30 cellular contexts compared by ENCODE assay signal in genomic region chr5:159602434-159602833, GRCh38.
"Had no signal": no experiment of that assay in that cellular context is flagged by ENCODE, and none has a peak within 500 bp of the region (broad histone marks: within the 10 kb centered on the region; RNA-seq: fewer than 3 reads in every experiment).

No MANE protein-coding gene starts in this region.

- ATAC-seq: activated CD8-positive, alpha-beta T cell treated with anti-CD3 and anti-CD28 coated beads, Interleukin-2, amount 10 ng/mL, durations not matched to agents 7 days and 5 days; PC-3 had no signal

- H3K27me3 ChIP-seq: Peyer's patch, SJSA1 had no signal

- H3K4me1 Mint-ChIP-seq: brain had no signal

- H3K4me2 ChIP-seq: SK-N-SH had no signal

- DNase-seq: activated CD4-positive, alpha-beta T cell treated with anti-CD3 and anti-CD28 coated beads, Interleukin-2, amount 10 ng/mL, durations not matched to agents 7 days and 5 days; activated CD4-positive, alpha-beta T cell treated with anti-CD3 and anti-CD28 coated beads, Interleukin-2, amount 50 U/mL, for 48 hours; activated CD8-positive, alpha-beta T cell treated with anti-CD3 and anti-CD28 coated beads, Interleukin-2, amount 10 ng/mL, durations not matched to agents 7 days and 5 days; activated effector memory CD4-positive, alpha-beta T cell treated with anti-CD3 and anti-CD28 coated beads, Interleukin-2, amount 50 U/mL, for 16 hours; activated naive CD4-positive, alpha-beta T cell; activated naive CD4-positive, alpha-beta T cell treated with anti-CD3 and anti-CD28 coated beads, Interleukin-2, amount 50 U/mL, for 16 hours; activated naive CD8-positive, alpha-beta T cell treated with anti-CD3 and anti-CD28 coated beads for 36 hours; activated T-cell treated with anti-CD3 and anti-CD28 coated beads for 4 hours; activated T-cell treated with anti-CD3 and anti-CD28 coated beads, Interleukin-2, amount 50 U/mL, for 48 hours; amniotic stem cell; aorta; central memory CD4-positive, alpha-beta T cell; NCI-H1105; NCI-H1417 treated with DMSO at 0.1 percent for 48 hours; NCI-H187 treated with DMSO at 0.1 percent for 48 hours; NCI-H2081; NCI-H2171 treated with DMSO at 0.1 percent for 48 hours; NCI-H226; NCI-H524 treated with DMSO at 0.1 percent for 48 hours; NK-92 treated with Interleukin-12 subunit alpha and Interleukin-12 subunit beta, amount 100 ng/mL, for 24 hours; PC-3; Peyer's patch; RPMI8226; SHP77 treated with DMSO at 0.1 percent for 48 hours; SK-N-SH had no signal

- H3K9me3 ChIP-seq: Peyer's patch, SJSA1, SK-N-SH had no signal

- H3K4me3 ChIP-seq: Peyer's patch, SJSA1 had no signal

- H3K27ac Mint-ChIP-seq: activated CD4-positive, alpha-beta T cell treated with anti-CD3 and anti-CD28 coated beads, Interleukin-2, amount 10 ng/mL, durations not matched to agents 7 days and 5 days; activated CD8-positive, alpha-beta T cell treated with anti-CD3 and anti-CD28 coated beads, Interleukin-2, amount 10 ng/mL, durations not matched to agents 7 days and 5 days; activated naive CD8-positive, alpha-beta T cell treated with anti-CD3 and anti-CD28 coated beads for 36 hours; brain; T-helper 1 cell treated with Interleukin-12 subunit alpha and Interleukin-12 subunit beta and Interleukin-4 antibody, amounts not matched to agents 30 μg/mL and 1 μg/mL, for 36 hours; T-helper 2 cell treated with Interferon-gamma antibody and Interleukin-4, amounts not matched to agents 5 μg/mL and 100 μg/mL, for 36 hours had no signal

- H3K9ac ChIP-seq: SK-N-SH had no signal

- H3K4me3 Mint-ChIP-seq: activated CD4-positive, alpha-beta T cell treated with anti-CD3 and anti-CD28 coated beads, Interleukin-2, amount 10 ng/mL, durations not matched to agents 7 days and 5 days; activated CD8-positive, alpha-beta T cell treated with anti-CD3 and anti-CD28 coated beads, Interleukin-2, amount 10 ng/mL, durations not matched to agents 7 days and 5 days; activated naive CD8-positive, alpha-beta T cell treated with anti-CD3 and anti-CD28 coated beads for 36 hours; brain; T-helper 1 cell treated with Interleukin-12 subunit alpha and Interleukin-12 subunit beta and Interleukin-4 antibody, amounts not matched to agents 30 μg/mL and 1 μg/mL, for 36 hours; T-helper 2 cell treated with Interferon-gamma antibody and Interleukin-4, amounts not matched to agents 5 μg/mL and 100 μg/mL, for 36 hours had no signal

- H3K4me1 ChIP-seq: Peyer's patch, SJSA1 had no signal

- H3K36me3 Mint-ChIP-seq: brain had no signal

- FAIRE-seq: TTC549 had no signal

- H3K36me3 ChIP-seq: Peyer's patch, SJSA1 had no signal

- H3K27ac ChIP-seq: Peyer's patch, SJSA1 had no signal
